ENCODE assay signal across 18 cellular contexts in genomic region chr18:33744032-33744697, GRCh38.
DNase-seq lines count a peak whose midpoint lies in the region; ATAC-seq and TF ChIP-seq lines count a peak whose summit lies in the region.
"Had no signal": no experiment of that assay in that cellular context is flagged by ENCODE, and none has a peak within 500 bp of the region (broad histone marks: within the 10 kb centered on the region; RNA-seq: fewer than 3 reads in every experiment).

No MANE protein-coding gene starts in this region.

- H3K4me1 Mint-ChIP-seq in H9, result peaks cover 5 to 10% of the 10 kb centered on the region in 2 experiments; a peak in 2 of 4 replicates
- no peaks in the 10 kb centered on the region for H3K4me1 Mint-ChIP-seq in CD8-positive, alpha-beta T cell (ENCODE audit: low read depth)
- H3K4me1 Mint-ChIP-seq: stimulated activated naive B cell treated with anti-CD40 and anti-IgM and Interleukin-4, amounts not matched to agents 10 μg/mL and 1 μg/mL and 100 μg/mL, for 72 hours had no signal

- H3K4me2 ChIP-seq in H9 (ENCODE audit: insufficient read depth, insufficient read length, low read length), result no peak overlapping the region

- H3K23ac ChIP-seq in H9 (ENCODE audit: insufficient read length, low read depth, low read length), result no peak overlapping the region

- H3K27ac Mint-ChIP-seq in H9, result no peak overlapping the region
- no peak overlapping the region for H3K27ac Mint-ChIP-seq in CD8-positive, alpha-beta T cell
- H3K27ac Mint-ChIP-seq: stimulated activated naive B cell treated with anti-CD40 and anti-IgM and Interleukin-4, amounts not matched to agents 10 μg/mL and 1 μg/mL and 100 μg/mL, for 72 hours; T-helper 1 cell treated with Interleukin-12 subunit alpha and Interleukin-12 subunit beta and Interleukin-4 antibody, amounts not matched to agents 30 μg/mL and 1 μg/mL, for 36 hours had no signal

- H3K23me2 ChIP-seq in H9 (ENCODE audit: insufficient read length, low read depth, low read length, poor library complexity, severe bottlenecking), result no peaks in the 10 kb centered on the region

- H3K4me1 ChIP-seq in A673 (ENCODE audit: insufficient read depth, low read length, poor library complexity, severe bottlenecking) (no peaks in the 10 kb centered on the region), H9 (ENCODE audit: insufficient read depth, low read length) (no peaks in the 10 kb centered on the region)
- no peaks in the 10 kb centered on the region for H3K4me1 ChIP-seq in CD8-positive, alpha-beta T cell (ENCODE audit: insufficient read depth, low read length)
- H3K4me1 ChIP-seq: Caco-2, esophagus muscularis mucosa had no signal

- H3K27me3 Mint-ChIP-seq in H9 (ENCODE audit: low read depth), result no peaks in the 10 kb centered on the region; the same call in 1 of the 2 replicates
- no peaks in the 10 kb centered on the region for H3K27me3 Mint-ChIP-seq in CD8-positive, alpha-beta T cell (ENCODE audit: low read depth)
- H3K27me3 Mint-ChIP-seq: stimulated activated naive B cell treated with anti-CD40 and anti-IgM and Interleukin-4, amounts not matched to agents 10 μg/mL and 1 μg/mL and 100 μg/mL, for 72 hours had no signal

- H2BK20ac ChIP-seq in H9 (ENCODE audit: low read depth, low read length, poor library complexity, severe bottlenecking), result no peak overlapping the region

- no peak overlapping the region for H2AK5ac ChIP-seq in H9 (ENCODE audit: insufficient read length, low read length)

- no CpG with 5 or more reads among the region's 20 CpGs for WGBS in H9 (ENCODE audit: extremely low coverage, insufficient read length, low lambda C conversion rate)

- no peaks in the 10 kb centered on the region for H4K20me1 ChIP-seq in H9 (ENCODE audit: control insufficient read depth, insufficient read depth, insufficient read length)

- H3K18ac ChIP-seq in H9 (ENCODE audit: insufficient read length, low read depth, low read length), result no peak overlapping the region

- DNase-seq in A673 (ENCODE audit: low spot score), result no peak
- DNase-seq in H9, result no peak
- peak; percentile 1 for DNase-seq in SK-MEL-5 (ENCODE audit: low read depth, low spot score)
- DNase-seq in fibroblast of villous mesenchyme (ENCODE audit: low read depth), result no peak
- DNase-seq in Kasumi-1 (lab: John Stamatoyannopoulos, UW), result no peak
- no peak for DNase-seq in CD8-positive, alpha-beta T cell
- DNase-seq: Caco-2; GDM1; hippocampal formation; NCI-H2081 treated with DMSO at 0.1 percent for 48 hours; ovary; stimulated activated naive B cell treated with anti-CD40 and anti-IgM and Interleukin-4, amounts not matched to agents 10 μg/mL and 1 μg/mL and 100 μg/mL, for 72 hours had no signal

- H3K36me3 ChIP-seq in A673 (ENCODE audit: insufficient read depth, low read length, poor library complexity, severe bottlenecking), result no peaks in the 10 kb centered on the region
- H3K36me3 ChIP-seq in CD8-positive, alpha-beta T cell (ENCODE audit: insufficient read depth, low read length), result no peaks in the 10 kb centered on the region
- H3K36me3 ChIP-seq: ovary had no signal

- no peak overlapping the region for H4K91ac ChIP-seq in H9 (ENCODE audit: insufficient read length, low read depth, low read length)

- H2BK120ac ChIP-seq in H9 (ENCODE audit: low read depth, low read length, poor library complexity, severe bottlenecking), result no peak overlapping the region

- BruUV-seq in A673 (replicated peaks; lab: Mats Ljungman, UMichigan), result no TSS peak

- H3K36me3 Mint-ChIP-seq in H9 (ENCODE audit: insufficient read depth in 1 of 3, low read depth in 3 of 3), result no peaks in the 10 kb centered on the region
- no peaks in the 10 kb centered on the region for H3K36me3 Mint-ChIP-seq in CD8-positive, alpha-beta T cell
- H3K36me3 Mint-ChIP-seq: stimulated activated naive B cell treated with anti-CD40 and anti-IgM and Interleukin-4, amounts not matched to agents 10 μg/mL and 1 μg/mL and 100 μg/mL, for 72 hours had no signal

- H3K14ac ChIP-seq in H9 (ENCODE audit: insufficient read depth, low read length), result no peak overlapping the region

- no peak overlapping the region for H4K8ac ChIP-seq in H9 (replicated peaks; ENCODE audit: insufficient read length, low read depth, low read length)

- in situ Hi-C loops in SK-MEL-5 (cut with HindIII; ENCODE audit: low pct_unique_long_range_greater_than_20kb, low sequenced_read_pairs), result no loop called here

- no peaks in the 10 kb centered on the region for H3K79me1 ChIP-seq in H9 (ENCODE audit: insufficient read depth, low read depth, low read length, poor library complexity, severe bottlenecking)

- no peak overlapping the region for H2BK15ac ChIP-seq in H9 (ENCODE audit: low read depth, low read length)

- POLR2A ChIA-PET in A673 (lab: Charles Lee; ENCODE audit: low non-redundant PET), result no interaction called here
- POLR2A ChIA-PET in CD8-positive, alpha-beta T cell (lab: Charles Lee), result no interaction called here

- CTCF ChIA-PET in A673 (lab: Charles Lee), result no interaction called here
- CTCF ChIA-PET in CD8-positive, alpha-beta T cell (lab: Charles Lee), result no interaction called here

- H3K79me2 ChIP-seq in H9 (ENCODE audit: insufficient read depth, low read length), result no peaks in the 10 kb centered on the region

- H3T11ph ChIP-seq in H9 (ENCODE audit: low read length), result no peak overlapping the region

- no peak overlapping the region for H3K9ac ChIP-seq in H9 (ENCODE audit: extremely low read depth, insufficient read length, low read length)

- H3K27me3 ChIP-seq in A673 (replicated peaks; ENCODE audit: insufficient read depth, low read depth, low read length, poor library complexity) (no peaks in the 10 kb centered on the region), H9 (ENCODE audit: insufficient read depth, low read length) (no peaks in the 10 kb centered on the region)
- no peaks in the 10 kb centered on the region for H3K27me3 ChIP-seq in CD8-positive, alpha-beta T cell (ENCODE audit: insufficient read depth, low read length)
- H3K27me3 ChIP-seq: esophagus muscularis mucosa, ovary had no signal

- no peak overlapping the region for H3K56ac ChIP-seq in H9 (ENCODE audit: insufficient read length, low read depth, low read length)

- no peak overlapping the region for H2BK5ac ChIP-seq in H9 (ENCODE audit: insufficient read length, low read length)

- no peak overlapping the region for H3K4me3 ChIP-seq in A673 (ENCODE audit: low read depth, low read length, poor library complexity, severe bottlenecking)
- no peak overlapping the region for H3K4me3 ChIP-seq in fibroblast of villous mesenchyme (ENCODE audit: low read depth, low read length)
- no peak overlapping the region for H3K4me3 ChIP-seq in CD8-positive, alpha-beta T cell (ENCODE audit: low read depth, low read length)
- H3K4me3 ChIP-seq: esophagus muscularis mucosa, ovary had no signal

- no peak overlapping the region for H2AFZ ChIP-seq in H9 (ENCODE audit: low read length)

- H4K5ac ChIP-seq in H9 (ENCODE audit: insufficient read length, low read depth, low read length), result no peak overlapping the region

- no peaks in the 10 kb centered on the region for H3K9me3 Mint-ChIP-seq in H9
- peaks cover 6% of the 10 kb centered on the region for H3K9me3 Mint-ChIP-seq in CD8-positive, alpha-beta T cell
- H3K9me3 Mint-ChIP-seq: stimulated activated naive B cell treated with anti-CD40 and anti-IgM and Interleukin-4, amounts not matched to agents 10 μg/mL and 1 μg/mL and 100 μg/mL, for 72 hours had no signal

- no peak overlapping the region for H3K4me3 Mint-ChIP-seq in H9
- no peak overlapping the region for H3K4me3 Mint-ChIP-seq in CD8-positive, alpha-beta T cell
- H3K4me3 Mint-ChIP-seq: stimulated activated naive B cell treated with anti-CD40 and anti-IgM and Interleukin-4, amounts not matched to agents 10 μg/mL and 1 μg/mL and 100 μg/mL, for 72 hours; T-helper 1 cell treated with Interleukin-12 subunit alpha and Interleukin-12 subunit beta and Interleukin-4 antibody, amounts not matched to agents 30 μg/mL and 1 μg/mL, for 36 hours had no signal

- H3K27ac ChIP-seq in A673 (ENCODE audit: low read depth, low read length, poor library complexity, severe bottlenecking) (no peak overlapping the region), H9 (ENCODE audit: insufficient read length, low read depth, low read length) (no peak overlapping the region)
- no peak overlapping the region for H3K27ac ChIP-seq in CD8-positive, alpha-beta T cell (ENCODE audit: low read depth, low read length)
- H3K27ac ChIP-seq: esophagus muscularis mucosa, ovary, RWPE1 had no signal

- H2BK12ac ChIP-seq in H9 (ENCODE audit: insufficient read length, low read depth, low read length), result no peak overlapping the region

- 0 out of 2 replicates have a peak, but pooled peaks have one; percentile 27 for TF ChIP-seq CTCF in A673 (conservative IDR thresholded peaks at IDR 0.05; ENCODE audit: low read depth, low read length)
- peak; percentile 50; the same call in 2 of the 3 replicates for TF ChIP-seq CTCF in H9 (conservative IDR thresholded peaks at IDR 0.05)
- TF ChIP-seq CTCF in fibroblast of villous mesenchyme (IDR thresholded peaks at IDR 0.05; ENCODE audit: insufficient read depth, low read depth, low read length), result peak; percentile 8
- TF ChIP-seq CTCF in CD8-positive, alpha-beta T cell (IDR thresholded peaks at IDR 0.05), result no peak

- no peak for ATAC-seq in GM21360 (IDR thresholded peaks at IDR 0.05; ENCODE audit: unreplicated experiment)
- no peak for ATAC-seq in GM21367 (IDR thresholded peaks at IDR 0.05; ENCODE audit: unreplicated experiment)
- no peak for ATAC-seq in CD8-positive, alpha-beta T cell
- ATAC-seq: activated CD4-positive, CD25-positive, alpha-beta regulatory T cell treated with anti-CD3 and anti-CD28 coated beads, Interleukin-2, amount 50 U/mL, for 24 hours had no signal

- H3K9me3 ChIP-seq in A673 (ENCODE audit: low read depth, low read length, poor library complexity, severe bottlenecking), result no peaks in the 10 kb centered on the region
- no peaks in the 10 kb centered on the region for H3K9me3 ChIP-seq in H9 (ENCODE audit: control insufficient read depth, low read depth, low read length)
- H3K9me3 ChIP-seq in CD8-positive, alpha-beta T cell (ENCODE audit: low read length), result no peaks in the 10 kb centered on the region
- H3K9me3 ChIP-seq: Caco-2, esophagus muscularis mucosa, ovary had no signal

- intact Hi-C loops in A673 (cut with micrococcal nuclease; ENCODE audit: unreplicated experiment), result no loop called here
- intact Hi-C loops in CD8-positive, alpha-beta T cell (cut with DNase I, micrococcal nuclease), result no loop called here

- H3K4ac ChIP-seq in H9 (ENCODE audit: low read depth, low read length), result no peak overlapping the region
